In genomic region chr1:8911416-8912309, GRCh38 we compare ENCODE assay signal across 1 cellular context.
TF ChIP-seq lines count a peak whose summit lies in the region.

No MANE protein-coding gene starts in this region.

TF ChIP-seq in HEK293, 187 proteins besides CTCF, POLR2A, EP300 and RAD21 (continued from another document):
- TF ChIP-seq GLIS1 (tag by site-specific recombination; IDR thresholded peaks at IDR 0.05), result peak; percentile 80
